In genomic region chr20:53316221-53316937, GRCh38 we compare ENCODE assay signal across 16 cellular contexts.
"Had no signal": no experiment of that assay in that cellular context is flagged by ENCODE, and none has a peak within 500 bp of the region (broad histone marks: within the 10 kb centered on the region; RNA-seq: fewer than 3 reads in every experiment).

No MANE protein-coding gene starts in this region.

- H3K9me3 Mint-ChIP-seq: dendritic cell treated with granulocyte-macrophage colony-stimulating factor and Interleukin-4, amounts not matched to agents 40 ng/mL and 50 ng/mL, for 4 days had no signal

- H3K27ac Mint-ChIP-seq: activated CD4-positive, alpha-beta T cell treated with anti-CD3 and anti-CD28 coated beads, Interleukin-2, amount 10 ng/mL, durations not matched to agents 7 days and 5 days; activated naive CD4-positive, alpha-beta T cell treated with anti-CD3 and anti-CD28 coated beads for 36 hours; activated naive CD8-positive, alpha-beta T cell treated with anti-CD3 and anti-CD28 coated beads, Interleukin-2, amount 50 U/mL, for 24 hours; activated T-helper 2 cell treated with anti-CD3 and anti-CD28 coated beads, Interferon-gamma antibody, Interleukin-2, Interleukin-4, amounts not matched to agents 10 μg/mL and 5 μg/mL and 100 μg/mL, durations not matched to agents 14 hours and 24 hours and 36 hours; dendritic cell treated with granulocyte-macrophage colony-stimulating factor and Interleukin-4, amounts not matched to agents 40 ng/mL and 50 ng/mL, for 4 days had no signal

- H3K4me1 Mint-ChIP-seq: activated naive CD8-positive, alpha-beta T cell treated with anti-CD3 and anti-CD28 coated beads, Interleukin-2, amount 50 U/mL, for 24 hours had no signal

- H3K36me3 ChIP-seq: gastroesophageal sphincter, heart right ventricle, left lung, transverse colon had no signal

- H3K4me3 ChIP-seq: gastroesophageal sphincter, heart right ventricle, left lung, transverse colon had no signal

- H3K4me3 Mint-ChIP-seq: activated CD4-positive, alpha-beta T cell treated with anti-CD3 and anti-CD28 coated beads, Interleukin-2, amount 10 ng/mL, durations not matched to agents 7 days and 5 days; activated naive CD4-positive, alpha-beta T cell treated with anti-CD3 and anti-CD28 coated beads for 36 hours; activated naive CD8-positive, alpha-beta T cell treated with anti-CD3 and anti-CD28 coated beads, Interleukin-2, amount 50 U/mL, for 24 hours; dendritic cell treated with granulocyte-macrophage colony-stimulating factor and Interleukin-4, amounts not matched to agents 40 ng/mL and 50 ng/mL, for 4 days; naive thymus-derived CD4-positive, alpha-beta T cell had no signal

- H3K27me3 Mint-ChIP-seq: activated CD4-positive, alpha-beta T cell treated with anti-CD3 and anti-CD28 coated beads, Interleukin-2, amount 10 ng/mL, durations not matched to agents 7 days and 5 days; activated naive CD8-positive, alpha-beta T cell treated with anti-CD3 and anti-CD28 coated beads, Interleukin-2, amount 50 U/mL, for 24 hours had no signal

- DNase-seq: activated CD4-positive, alpha-beta T cell treated with anti-CD3 and anti-CD28 coated beads, Interleukin-2, amount 10 ng/mL, durations not matched to agents 7 days and 5 days; activated CD4-positive, CD25-positive, alpha-beta regulatory T cell; activated naive CD4-positive, alpha-beta T cell treated with anti-CD3 and anti-CD28 coated beads for 36 hours; activated naive CD8-positive, alpha-beta T cell treated with anti-CD3 and anti-CD28 coated beads, Interleukin-2, amount 50 U/mL, for 24 hours; aorta; heart right ventricle; left lung; mammary epithelial cell; naive thymus-derived CD4-positive, alpha-beta T cell; stimulated activated CD4-positive, alpha-beta T cell treated with anti-CD3 and anti-CD28 coated beads, Interleukin-2, amount 100 ng/mL, for 48 hours; stimulated activated naive CD4-positive, alpha-beta T cell; SW 1271; transverse colon had no signal

- H3K27me3 ChIP-seq: gastroesophageal sphincter, left lung, transverse colon had no signal

- ATAC-seq: activated naive CD8-positive, alpha-beta T cell treated with anti-CD3 and anti-CD28 coated beads, Interleukin-2, amount 50 U/mL, for 24 hours; gastroesophageal sphincter; heart right ventricle; left lung; naive thymus-derived CD4-positive, alpha-beta T cell had no signal
